ENCODE assay signal across 33 cellular contexts in the genomic region with DNA sequence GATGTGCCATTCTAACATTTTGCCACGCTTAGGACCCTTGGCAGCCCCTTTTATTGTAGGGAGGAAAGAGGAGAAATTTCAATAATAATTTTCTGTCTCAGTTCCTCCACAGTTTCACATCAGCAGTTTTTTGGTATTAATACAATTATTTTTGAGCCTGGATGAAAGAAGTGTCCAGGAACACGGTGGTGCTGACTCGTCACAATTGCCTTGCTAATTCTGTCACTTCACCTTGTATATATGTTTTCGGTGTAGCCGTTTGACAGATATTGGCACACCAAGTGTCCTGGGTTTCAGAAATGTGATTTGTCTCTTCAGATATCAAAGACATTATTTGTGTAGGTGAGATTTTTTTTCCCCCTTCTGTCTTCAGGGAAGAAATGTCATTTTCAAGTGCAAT.
"Had no signal": no experiment of that assay in that cellular context is flagged by ENCODE, and none has a peak within 500 bp of the region (broad histone marks: within the 10 kb centered on the region; RNA-seq: fewer than 3 reads in every experiment).

No MANE protein-coding gene starts in this region.

- H3K9me3 ChIP-seq: ascending aorta, breast epithelium, colonic mucosa, heart left ventricle had no signal

- H3K36me3 ChIP-seq: breast epithelium, cardiac muscle cell, colonic mucosa had no signal

- ATAC-seq: activated CD4-positive, alpha-beta T cell treated with anti-CD3 and anti-CD28 coated beads for 36 hours; activated CD4-positive, CD25-positive, alpha-beta regulatory T cell treated with anti-CD3 and anti-CD28 coated beads, Interleukin-2, amount 50 U/mL, for 24 hours; activated naive CD4-positive, alpha-beta T cell treated with anti-CD3 and anti-CD28 coated beads, Interleukin-2, amount 50 U/mL, for 72 hours; activated T-cell treated with anti-CD3 and anti-CD28 coated beads, Interleukin-2, amount 50 U/mL, for 72 hours; esophagus mucosa; heart left ventricle; T-helper 17 cell had no signal

- DNase-seq: activated B cell treated with CpG ODN at 0.5 μM for 24 hours; activated CD4-positive, alpha-beta memory T cell treated with anti-CD3 and anti-CD28 coated beads, Interleukin-2, amount 10 ng/mL, durations not matched to agents 7 days and 5 days; activated CD4-positive, alpha-beta T cell treated with anti-CD3 and anti-CD28 coated beads for 36 hours; activated CD4-positive, alpha-beta T cell treated with anti-CD3 and anti-CD28 coated beads, Interleukin-2, amount 10 ng/mL, durations not matched to agents 7 days and 5 days; activated CD4-positive, alpha-beta T cell treated with anti-CD3 and anti-CD28 coated beads, Interleukin-2, amount 50 U/mL, for 4 hours; activated CD8-positive, alpha-beta memory T cell treated with anti-CD3 and anti-CD28 coated beads, Interleukin-2, amount 50 U/mL, for 48 hours; activated gamma-delta T cell; activated naive CD4-positive, alpha-beta T cell; activated naive CD4-positive, alpha-beta T cell treated with anti-CD3 and anti-CD28 coated beads, Interleukin-2, amount 10 ng/mL, durations not matched to agents 7 days and 5 days; activated naive CD8-positive, alpha-beta T cell treated with anti-CD3 and anti-CD28 coated beads, Interleukin-2, amount 10 ng/mL, durations not matched to agents 7 days and 5 days; activated T-cell treated with anti-CD3 and anti-CD28 coated beads for 4 hours; activated T-cell treated with anti-CD3 and anti-CD28 coated beads, Interleukin-2, amount 50 U/mL, for 24 hours; activated T-cell treated with anti-CD3 and anti-CD28 coated beads, Interleukin-2, amount 50 U/mL, for 72 hours; central memory CD4-positive, alpha-beta T cell; cerebellar nuclear complex; colonic mucosa; dorsolateral prefrontal cortex; effector memory CD4-positive, alpha-beta T cell; endodermal cell; foreskin fibroblast; glutamatergic neuron; heart left ventricle; T-helper 1 cell; T-helper 17 cell; T1000; WERI-Rb-1 had no signal

- H3K27ac ChIP-seq: ascending aorta, breast epithelium, cardiac muscle cell, colonic mucosa, dorsolateral prefrontal cortex, heart left ventricle, WERI-Rb-1 had no signal

- FAIRE-seq: frontal cortex had no signal

- H3K4me1 ChIP-seq: ascending aorta, breast epithelium, colonic mucosa had no signal

- H3K4me3 ChIP-seq: ascending aorta, breast epithelium, cardiac muscle cell, colonic mucosa, dorsolateral prefrontal cortex, heart left ventricle had no signal

- H3K27me3 ChIP-seq: ascending aorta, breast epithelium, cardiac muscle cell, colonic mucosa, dorsolateral prefrontal cortex, heart left ventricle had no signal
